ENCODE assay signal across 2 cellular contexts in the genomic region with DNA sequence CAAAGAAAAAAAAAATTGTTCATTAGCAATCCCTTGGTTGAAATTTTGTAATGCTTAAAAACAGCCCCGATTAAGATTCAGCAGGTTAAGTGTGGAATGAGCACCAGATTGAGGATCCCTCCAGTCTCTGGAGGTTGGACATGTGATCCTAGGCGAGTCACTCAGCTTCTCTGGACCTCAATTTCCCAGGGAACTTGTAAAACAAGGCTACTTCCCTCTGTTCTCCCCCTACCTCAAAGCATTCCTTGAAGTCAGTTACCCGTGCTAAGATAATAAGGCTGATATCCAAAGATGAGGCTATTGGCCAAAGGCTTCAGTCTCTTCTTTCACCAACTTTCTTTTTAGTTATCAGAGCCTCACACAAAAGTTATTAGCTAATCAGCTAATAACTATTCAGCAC.
TF ChIP-seq lines count a peak whose summit lies in the region.

No MANE protein-coding gene starts in this region.

TF ChIP-seq in HEK293, 187 proteins besides CTCF, POLR2A, EP300 and RAD21:
- TF ChIP-seq ZNF398 (tag by site-specific recombination; IDR thresholded peaks at IDR 0.05) (0 out of 2 replicates have a peak, but pooled peaks have one; percentile 28), ZSCAN23 (tag by site-specific recombination; IDR thresholded peaks at IDR 0.05) (no peak)

TF ChIP-seq in K562, 482 proteins besides CTCF, POLR2A, EP300 and RAD21:
- TF ChIP-seq ZFP91 (CRISPR knock-in tag; IDR thresholded peaks at IDR 0.05), result no peak
- TF ChIP-seq NCOR1 (IDR thresholded peaks at IDR 0.05), result no peak
- no peak for TF ChIP-seq KLF13 (tag; IDR thresholded peaks at IDR 0.05; ENCODE audit: borderline replicate concordance, low read depth)
- TF ChIP-seq GATA2 (CRISPR knock-in tag; IDR thresholded peaks at IDR 0.05), result no peak
- no peak for TF ChIP-seq NEUROD1 (IDR thresholded peaks at IDR 0.05; ENCODE audit: borderline replicate concordance, low read depth, low read length, partially characterized antibody)
- no peak for TF ChIP-seq TAF15 (IDR thresholded peaks at IDR 0.05; ENCODE audit: low read depth, low read length)
- TF ChIP-seq, protein P1, sequence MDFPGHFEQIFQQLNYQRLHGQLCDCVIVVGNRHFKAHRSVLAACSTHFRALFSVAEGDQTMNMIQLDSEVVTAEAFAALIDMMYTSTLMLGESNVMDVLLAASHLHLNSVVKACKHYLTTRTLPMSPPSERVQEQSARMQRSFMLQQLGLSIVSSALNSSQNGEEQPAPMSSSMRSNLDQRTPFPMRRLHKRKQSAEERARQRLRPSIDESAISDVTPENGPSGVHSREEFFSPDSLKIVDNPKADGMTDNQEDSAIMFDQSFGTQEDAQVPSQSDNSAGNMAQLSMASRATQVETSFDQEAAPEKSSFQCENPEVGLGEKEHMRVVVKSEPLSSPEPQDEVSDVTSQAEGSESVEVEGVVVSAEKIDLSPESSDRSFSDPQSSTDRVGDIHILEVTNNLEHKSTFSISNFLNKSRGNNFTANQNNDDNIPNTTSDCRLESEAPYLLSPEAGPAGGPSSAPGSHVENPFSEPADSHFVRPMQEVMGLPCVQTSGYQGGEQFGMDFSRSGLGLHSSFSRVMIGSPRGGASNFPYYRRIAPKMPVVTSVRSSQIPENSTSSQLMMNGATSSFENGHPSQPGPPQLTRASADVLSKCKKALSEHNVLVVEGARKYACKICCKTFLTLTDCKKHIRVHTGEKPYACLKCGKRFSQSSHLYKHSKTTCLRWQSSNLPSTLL (IDR thresholded peaks at IDR 0.05), result no peak
